Comparison of ENCODE assay signal across 1 cellular context in genomic region chr10:70648427-70648826, GRCh38.
TF ChIP-seq lines count a peak whose summit lies in the region.

No MANE protein-coding gene starts in this region.

TF ChIP-seq in K562, 482 proteins besides CTCF, POLR2A, EP300 and RAD21 (continued from another document and continues in another):
- TF ChIP-seq, protein P1, sequence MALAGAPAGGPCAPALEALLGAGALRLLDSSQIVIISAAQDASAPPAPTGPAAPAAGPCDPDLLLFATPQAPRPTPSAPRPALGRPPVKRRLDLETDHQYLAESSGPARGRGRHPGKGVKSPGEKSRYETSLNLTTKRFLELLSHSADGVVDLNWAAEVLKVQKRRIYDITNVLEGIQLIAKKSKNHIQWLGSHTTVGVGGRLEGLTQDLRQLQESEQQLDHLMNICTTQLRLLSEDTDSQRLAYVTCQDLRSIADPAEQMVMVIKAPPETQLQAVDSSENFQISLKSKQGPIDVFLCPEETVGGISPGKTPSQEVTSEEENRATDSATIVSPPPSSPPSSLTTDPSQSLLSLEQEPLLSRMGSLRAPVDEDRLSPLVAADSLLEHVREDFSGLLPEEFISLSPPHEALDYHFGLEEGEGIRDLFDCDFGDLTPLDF (CRISPR knock-in tag; IDR thresholded peaks at IDR 0.05): no peak
- TF ChIP-seq RCOR1 (IDR thresholded peaks at IDR 0.05; ENCODE audit: borderline replicate concordance in 1 of 2, low read depth in 2 of 2, low read length in 2 of 2) (no peak), NR1H2 (CRISPR knock-in tag; IDR thresholded peaks at IDR 0.05) (no peak), TRIM28 (IDR thresholded peaks at IDR 0.05) (peak; percentile 99), RBM22 (IDR thresholded peaks at IDR 0.05; ENCODE audit: low read depth, low read length, poor library complexity, severe bottlenecking) (no peak), TAF9B (IDR thresholded peaks at IDR 0.05; ENCODE audit: partially characterized antibody) (no peak), TSC22D4 (tag; IDR thresholded peaks at IDR 0.05) (no peak), TAF1 (IDR thresholded peaks at IDR 0.05; ENCODE audit: control insufficient read depth, extremely low read depth, insufficient read depth, low read length, severe bottlenecking) (no peak), CBX5 (IDR thresholded peaks at IDR 0.05; ENCODE audit: borderline replicate concordance, low read depth) (peak; percentile 100), ZNF77 (CRISPR knock-in tag; IDR thresholded peaks at IDR 0.05) (no peak), ZNF143 (CRISPR knock-in tag; IDR thresholded peaks at IDR 0.05) (no peak), NUFIP1 (IDR thresholded peaks at IDR 0.05; ENCODE audit: partially characterized antibody) (no peak), FOXP1 (CRISPR knock-in tag; IDR thresholded peaks at IDR 0.05) (peak; percentile 62; the same call in 1 of the 2 replicates), AFF1 (IDR thresholded peaks at IDR 0.05; ENCODE audit: low read depth in 1 of 2, partially characterized antibody in 2 of 2) (no peak), ELK3 (CRISPR knock-in tag; IDR thresholded peaks at IDR 0.05) (no peak), FOXJ2 (tag; IDR thresholded peaks at IDR 0.05) (no peak), PTBP1 (IDR thresholded peaks at IDR 0.05; ENCODE audit: low read depth, low read length) (0 out of 2 replicates have a peak, but pooled peaks have one; percentile 29), TAF15 (IDR thresholded peaks at IDR 0.05; ENCODE audit: low read depth, low read length) (no peak), CC2D1A (IDR thresholded peaks at IDR 0.05) (no peak), GTF2A2 (tag; IDR thresholded peaks at IDR 0.05) (no peak), ZC3H4 (CRISPR knock-in tag; IDR thresholded peaks at IDR 0.05; ENCODE audit: borderline replicate concordance) (peak; percentile 37; the same call in 1 of the 2 replicates), CAMTA2 (CRISPR knock-in tag; conservative IDR thresholded peaks at IDR 0.05) (no peak), DIDO1 (tag; IDR thresholded peaks at IDR 0.05; ENCODE audit: low read depth) (no peak), BRD9 (IDR thresholded peaks at IDR 0.05; ENCODE audit: low read depth, partially characterized antibody) (no peak), ZEB2 (IDR thresholded peaks at IDR 0.05) (peak; percentile 44; the same call in 1 of the 2 replicates), FIP1L1 (IDR thresholded peaks at IDR 0.05; ENCODE audit: low read depth, low read length, poor library complexity, severe bottlenecking) (no peak), ZNF316 (IDR thresholded peaks at IDR 0.05) (no peak), ZBTB7A (IDR thresholded peaks at IDR 0.05; ENCODE audit: borderline replicate concordance, control insufficient read depth, low read depth, low read length) (no peak), MCM7 (IDR thresholded peaks at IDR 0.05) (no peak), MBD1 (CRISPR knock-in tag; IDR thresholded peaks at IDR 0.05) (no peak), WHSC1 (IDR thresholded peaks at IDR 0.05; ENCODE audit: low read length) (no peak), ZBTB40 (IDR thresholded peaks at IDR 0.05) (no peak), ZBTB40 (CRISPR knock-in tag; IDR thresholded peaks at IDR 0.05) (no peak), ZNF511 (CRISPR knock-in tag; IDR thresholded peaks at IDR 0.05) (0 out of 2 replicates have a peak, but pooled peaks have one; percentile 38), CHCHD3 (CRISPR knock-in tag; IDR thresholded peaks at IDR 0.05) (no peak), ZNF354B (CRISPR knock-in tag; IDR thresholded peaks at IDR 0.05) (no peak), PML (IDR thresholded peaks at IDR 0.05; ENCODE audit: low read length) (no peak), ZNF134 (CRISPR knock-in tag; conservative IDR thresholded peaks at IDR 0.05) (no peak), SP2 (IDR thresholded peaks at IDR 0.05; ENCODE audit: extremely low read depth, low read depth, low read length, poor library complexity, severe bottlenecking) (no peak), HLTF (IDR thresholded peaks at IDR 0.05) (peak; percentile 79; the same call in 1 of the 2 replicates)
- TF ChIP-seq, protein P2, sequence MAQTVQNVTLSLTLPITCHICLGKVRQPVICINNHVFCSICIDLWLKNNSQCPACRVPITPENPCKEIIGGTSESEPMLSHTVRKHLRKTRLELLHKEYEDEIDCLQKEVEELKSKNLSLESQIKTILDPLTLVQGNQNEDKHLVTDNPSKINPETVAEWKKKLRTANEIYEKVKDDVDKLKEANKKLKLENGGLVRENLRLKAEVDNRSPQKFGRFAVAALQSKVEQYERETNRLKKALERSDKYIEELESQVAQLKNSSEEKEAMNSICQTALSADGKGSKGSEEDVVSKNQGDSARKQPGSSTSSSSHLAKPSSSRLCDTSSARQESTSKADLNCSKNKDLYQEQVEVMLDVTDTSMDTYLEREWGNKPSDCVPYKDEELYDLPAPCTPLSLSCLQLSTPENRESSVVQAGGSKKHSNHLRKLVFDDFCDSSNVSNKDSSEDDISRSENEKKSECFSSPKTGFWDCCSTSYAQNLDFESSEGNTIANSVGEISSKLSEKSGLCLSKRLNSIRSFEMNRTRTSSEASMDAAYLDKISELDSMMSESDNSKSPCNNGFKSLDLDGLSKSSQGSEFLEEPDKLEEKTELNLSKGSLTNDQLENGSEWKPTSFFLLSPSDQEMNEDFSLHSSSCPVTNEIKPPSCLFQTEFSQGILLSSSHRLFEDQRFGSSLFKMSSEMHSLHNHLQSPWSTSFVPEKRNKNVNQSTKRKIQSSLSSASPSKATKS (CRISPR knock-in tag; IDR thresholded peaks at IDR 0.05): no peak
- TF ChIP-seq, protein P3, sequence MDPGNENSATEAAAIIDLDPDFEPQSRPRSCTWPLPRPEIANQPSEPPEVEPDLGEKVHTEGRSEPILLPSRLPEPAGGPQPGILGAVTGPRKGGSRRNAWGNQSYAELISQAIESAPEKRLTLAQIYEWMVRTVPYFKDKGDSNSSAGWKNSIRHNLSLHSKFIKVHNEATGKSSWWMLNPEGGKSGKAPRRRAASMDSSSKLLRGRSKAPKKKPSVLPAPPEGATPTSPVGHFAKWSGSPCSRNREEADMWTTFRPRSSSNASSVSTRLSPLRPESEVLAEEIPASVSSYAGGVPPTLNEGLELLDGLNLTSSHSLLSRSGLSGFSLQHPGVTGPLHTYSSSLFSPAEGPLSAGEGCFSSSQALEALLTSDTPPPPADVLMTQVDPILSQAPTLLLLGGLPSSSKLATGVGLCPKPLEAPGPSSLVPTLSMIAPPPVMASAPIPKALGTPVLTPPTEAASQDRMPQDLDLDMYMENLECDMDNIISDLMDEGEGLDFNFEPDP (CRISPR knock-in tag; IDR thresholded peaks at IDR 0.05): no peak
